In the genomic region with DNA sequence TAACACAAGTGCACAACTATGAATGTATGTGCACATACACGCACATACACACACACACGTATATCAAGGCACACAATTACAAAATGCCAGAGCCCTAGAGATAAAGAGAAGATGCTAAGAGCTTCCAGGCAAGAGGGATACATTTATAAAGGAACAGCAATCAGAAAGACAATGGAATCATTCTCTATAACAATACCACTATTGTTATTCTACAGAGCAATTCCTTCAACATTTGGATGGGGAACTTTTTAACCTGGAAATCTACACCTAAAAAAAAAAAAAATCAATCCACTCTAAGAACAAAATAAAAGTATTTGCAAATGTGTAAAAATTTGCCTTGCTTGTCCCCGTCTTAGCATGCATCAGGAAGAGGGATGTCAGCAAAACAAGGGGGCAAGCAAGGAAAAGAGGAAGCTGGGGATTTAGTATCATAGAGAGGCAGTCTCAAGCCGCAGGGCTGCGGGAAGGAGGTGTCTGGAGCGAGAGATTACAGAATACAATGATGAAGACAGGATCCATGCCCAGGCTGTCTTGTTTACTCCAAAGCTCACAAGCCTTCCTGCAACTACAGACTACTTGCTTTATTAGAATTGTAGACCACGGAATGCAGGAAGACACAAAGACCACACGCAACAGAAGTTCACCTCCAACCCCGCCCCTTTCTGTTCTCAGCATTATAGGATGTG, we compare ENCODE assay signal across 2 cellular contexts.
TF ChIP-seq lines count a peak whose summit lies in the region.

No MANE protein-coding gene starts in this region.

TF ChIP-seq in HepG2, 621 proteins besides CTCF, POLR2A, EP300 and RAD21 (continued from another document):
- TF ChIP-seq MIXL1 (CRISPR knock-in tag; IDR thresholded peaks at IDR 0.05) (no peak), ZFYVE20 (CRISPR knock-in tag; IDR thresholded peaks at IDR 0.05; ENCODE audit: borderline replicate concordance, low read depth) (no peak), ATF7-NPFF (CRISPR knock-in tag; IDR thresholded peaks at IDR 0.05; ENCODE audit: low read depth) (no peak), SMAD1 (CRISPR knock-in tag; IDR thresholded peaks at IDR 0.05; ENCODE audit: borderline replicate concordance, low read depth) (no peak), HOXD1 (CRISPR knock-in tag; IDR thresholded peaks at IDR 0.05) (no peak), NFKBIZ (CRISPR knock-in tag; IDR thresholded peaks at IDR 0.05) (no peak), RFX3 (CRISPR knock-in tag; IDR thresholded peaks at IDR 0.05) (no peak), ZSCAN30 (CRISPR knock-in tag; IDR thresholded peaks at IDR 0.05) (no peak), YEATS4 (CRISPR knock-in tag; IDR thresholded peaks at IDR 0.05; ENCODE audit: borderline replicate concordance) (no peak)
- TF ChIP-seq, protein P1, sequence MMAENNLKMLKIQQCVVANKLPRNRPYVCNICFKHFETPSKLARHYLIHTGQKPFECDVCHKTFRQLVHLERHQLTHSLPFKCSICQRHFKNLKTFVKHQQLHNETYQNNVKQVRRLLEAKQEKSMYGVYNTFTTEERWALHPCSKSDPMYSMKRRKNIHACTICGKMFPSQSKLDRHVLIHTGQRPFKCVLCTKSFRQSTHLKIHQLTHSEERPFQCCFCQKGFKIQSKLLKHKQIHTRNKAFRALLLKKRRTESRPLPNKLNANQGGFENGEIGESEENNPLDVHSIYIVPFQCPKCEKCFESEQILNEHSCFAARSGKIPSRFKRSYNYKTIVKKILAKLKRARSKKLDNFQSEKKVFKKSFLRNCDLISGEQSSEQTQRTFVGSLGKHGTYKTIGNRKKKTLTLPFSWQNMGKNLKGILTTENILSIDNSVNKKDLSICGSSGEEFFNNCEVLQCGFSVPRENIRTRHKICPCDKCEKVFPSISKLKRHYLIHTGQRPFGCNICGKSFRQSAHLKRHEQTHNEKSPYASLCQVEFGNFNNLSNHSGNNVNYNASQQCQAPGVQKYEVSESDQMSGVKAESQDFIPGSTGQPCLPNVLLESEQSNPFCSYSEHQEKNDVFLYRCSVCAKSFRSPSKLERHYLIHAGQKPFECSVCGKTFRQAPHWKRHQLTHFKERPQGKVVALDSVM (CRISPR knock-in tag; IDR thresholded peaks at IDR 0.05) = no peak
- TF ChIP-seq, protein P2, sequence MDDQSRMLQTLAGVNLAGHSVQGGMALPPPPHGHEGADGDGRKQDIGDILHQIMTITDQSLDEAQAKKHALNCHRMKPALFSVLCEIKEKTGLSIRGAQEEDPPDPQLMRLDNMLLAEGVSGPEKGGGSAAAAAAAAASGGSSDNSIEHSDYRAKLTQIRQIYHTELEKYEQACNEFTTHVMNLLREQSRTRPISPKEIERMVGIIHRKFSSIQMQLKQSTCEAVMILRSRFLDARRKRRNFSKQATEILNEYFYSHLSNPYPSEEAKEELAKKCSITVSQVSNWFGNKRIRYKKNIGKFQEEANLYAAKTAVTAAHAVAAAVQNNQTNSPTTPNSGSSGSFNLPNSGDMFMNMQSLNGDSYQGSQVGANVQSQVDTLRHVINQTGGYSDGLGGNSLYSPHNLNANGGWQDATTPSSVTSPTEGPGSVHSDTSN (CRISPR knock-in tag; IDR thresholded peaks at IDR 0.05; ENCODE audit: borderline replicate concordance) = no peak
- TF ChIP-seq, protein P3, sequence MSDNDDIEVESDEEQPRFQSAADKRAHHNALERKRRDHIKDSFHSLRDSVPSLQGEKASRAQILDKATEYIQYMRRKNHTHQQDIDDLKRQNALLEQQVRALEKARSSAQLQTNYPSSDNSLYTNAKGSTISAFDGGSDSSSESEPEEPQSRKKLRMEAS (IDR thresholded peaks at IDR 0.05) = no peak
- TF ChIP-seq, protein P4, sequence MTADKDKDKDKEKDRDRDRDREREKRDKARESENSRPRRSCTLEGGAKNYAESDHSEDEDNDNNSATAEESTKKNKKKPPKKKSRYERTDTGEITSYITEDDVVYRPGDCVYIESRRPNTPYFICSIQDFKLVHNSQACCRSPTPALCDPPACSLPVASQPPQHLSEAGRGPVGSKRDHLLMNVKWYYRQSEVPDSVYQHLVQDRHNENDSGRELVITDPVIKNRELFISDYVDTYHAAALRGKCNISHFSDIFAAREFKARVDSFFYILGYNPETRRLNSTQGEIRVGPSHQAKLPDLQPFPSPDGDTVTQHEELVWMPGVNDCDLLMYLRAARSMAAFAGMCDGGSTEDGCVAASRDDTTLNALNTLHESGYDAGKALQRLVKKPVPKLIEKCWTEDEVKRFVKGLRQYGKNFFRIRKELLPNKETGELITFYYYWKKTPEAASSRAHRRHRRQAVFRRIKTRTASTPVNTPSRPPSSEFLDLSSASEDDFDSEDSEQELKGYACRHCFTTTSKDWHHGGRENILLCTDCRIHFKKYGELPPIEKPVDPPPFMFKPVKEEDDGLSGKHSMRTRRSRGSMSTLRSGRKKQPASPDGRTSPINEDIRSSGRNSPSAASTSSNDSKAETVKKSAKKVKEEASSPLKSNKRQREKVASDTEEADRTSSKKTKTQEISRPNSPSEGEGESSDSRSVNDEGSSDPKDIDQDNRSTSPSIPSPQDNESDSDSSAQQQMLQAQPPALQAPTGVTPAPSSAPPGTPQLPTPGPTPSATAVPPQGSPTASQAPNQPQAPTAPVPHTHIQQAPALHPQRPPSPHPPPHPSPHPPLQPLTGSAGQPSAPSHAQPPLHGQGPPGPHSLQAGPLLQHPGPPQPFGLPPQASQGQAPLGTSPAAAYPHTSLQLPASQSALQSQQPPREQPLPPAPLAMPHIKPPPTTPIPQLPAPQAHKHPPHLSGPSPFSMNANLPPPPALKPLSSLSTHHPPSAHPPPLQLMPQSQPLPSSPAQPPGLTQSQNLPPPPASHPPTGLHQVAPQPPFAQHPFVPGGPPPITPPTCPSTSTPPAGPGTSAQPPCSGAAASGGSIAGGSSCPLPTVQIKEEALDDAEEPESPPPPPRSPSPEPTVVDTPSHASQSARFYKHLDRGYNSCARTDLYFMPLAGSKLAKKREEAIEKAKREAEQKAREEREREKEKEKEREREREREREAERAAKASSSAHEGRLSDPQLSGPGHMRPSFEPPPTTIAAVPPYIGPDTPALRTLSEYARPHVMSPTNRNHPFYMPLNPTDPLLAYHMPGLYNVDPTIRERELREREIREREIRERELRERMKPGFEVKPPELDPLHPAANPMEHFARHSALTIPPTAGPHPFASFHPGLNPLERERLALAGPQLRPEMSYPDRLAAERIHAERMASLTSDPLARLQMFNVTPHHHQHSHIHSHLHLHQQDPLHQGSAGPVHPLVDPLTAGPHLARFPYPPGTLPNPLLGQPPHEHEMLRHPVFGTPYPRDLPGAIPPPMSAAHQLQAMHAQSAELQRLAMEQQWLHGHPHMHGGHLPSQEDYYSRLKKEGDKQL (CRISPR knock-in tag; IDR thresholded peaks at IDR 0.05; ENCODE audit: low read depth) = no peak
TF ChIP-seq in HepG2: peak in this region for 0.

TF ChIP-seq in HEK293T, 16 proteins besides CTCF, POLR2A, EP300 and RAD21 (continued from another document):
- TF ChIP-seq LEF1 (IDR thresholded peaks at IDR 0.05; ENCODE audit: borderline replicate concordance) (no peak), BHLHE40 (IDR thresholded peaks at IDR 0.05; ENCODE audit: borderline replicate concordance) (no peak), ARNT (IDR thresholded peaks at IDR 0.05) (no peak), HDGF (IDR thresholded peaks at IDR 0.05; ENCODE audit: borderline replicate concordance) (no peak)
